ENCODE assay signal across 8 cellular contexts in the genomic region with DNA sequence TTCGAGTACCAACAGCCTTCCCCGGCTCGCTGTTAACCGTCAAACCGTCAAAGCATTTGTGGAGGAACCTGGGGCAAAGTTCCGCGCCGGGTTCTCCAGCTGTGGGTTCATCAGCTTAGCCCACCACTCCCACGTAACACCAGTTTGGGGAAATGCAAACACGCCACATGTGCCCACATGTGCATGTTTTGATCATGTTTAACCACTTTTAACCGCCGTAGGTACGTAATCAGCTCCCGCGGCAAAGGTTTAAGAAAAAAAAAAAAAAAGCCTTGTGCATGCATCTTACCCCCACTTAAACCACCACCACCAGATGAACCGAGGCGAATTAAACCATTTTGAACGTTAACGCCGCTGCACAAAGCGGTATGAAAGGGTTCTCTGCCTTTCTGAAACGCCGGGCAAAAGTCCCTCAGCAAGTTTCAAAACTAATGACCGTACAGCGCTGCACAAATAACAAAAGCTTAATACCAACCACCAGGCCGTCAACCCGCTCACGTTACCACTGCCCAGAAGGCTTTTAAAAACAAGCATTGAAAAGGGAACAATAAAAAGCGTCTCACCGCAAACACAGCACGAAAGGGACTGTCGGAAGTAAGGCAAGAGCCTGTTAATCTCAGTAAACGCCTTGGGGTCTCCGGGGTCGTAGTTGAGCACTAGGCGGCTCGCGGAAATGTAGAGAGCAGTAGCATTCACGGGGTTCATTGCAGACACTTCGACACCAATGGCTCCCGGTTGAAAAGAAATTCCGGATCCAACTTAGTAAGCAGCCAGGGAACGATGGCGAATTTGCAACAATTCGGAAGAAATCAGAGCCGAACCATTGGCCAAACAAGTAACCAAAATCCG. TPM values are rescaled to one million over a fixed set of nuclear protein-coding genes. Genes with fewer than 3 reads are reported as not detected.
DNase-seq lines count a peak whose midpoint lies in the region; ATAC-seq and TF ChIP-seq lines count a peak whose summit lies in the region.

No MANE protein-coding gene starts in this region.

- CTCF ChIA-PET in BJ (lab: Yijun Ruan, JAX): interaction anchor here (0.7 to 3.4 kb wide), 4 partner anchors 24 to 558 kb away, joined by 3 to 11 read pairs (median 3); a partner anchor contains a TSS

- no peaks in the 10 kb centered on the region for H3K9me3 ChIP-seq in lower lobe of right lung

- peaks cover 59% of the 10 kb centered on the region for H3K79me2 ChIP-seq in KMS-11 (ENCODE audit: insufficient read depth, low read depth)

- H3K4me2 ChIP-seq in KMS-11: peak overlapping the region; percentile 71

- no peak for TF ChIP-seq CTCF in BJ (IDR thresholded peaks at IDR 0.05; ENCODE audit: insufficient read depth, low read depth, low read length)
- no peak; the same call in 1 of the 2 replicates for TF ChIP-seq CTCF in KMS-11 (conservative IDR thresholded peaks at IDR 0.05; ENCODE audit: low read depth, low read length)
- no peak for TF ChIP-seq CTCF in lower lobe of right lung (IDR thresholded peaks at IDR 0.05)

- POLR2A ChIA-PET in BJ (lab: Charles Lee): no interaction called here

- peak overlapping the region; percentile 100 for H3K27ac ChIP-seq in KMS-11
- peak overlapping the region; percentile 90 for H3K27ac ChIP-seq in cingulate gyrus (ENCODE audit: low read depth, low read length)
- H3K27ac ChIP-seq in lower lobe of right lung: peak overlapping the region; percentile 100

- no peaks in the 10 kb centered on the region; the same call in 1 of the 2 replicates for H3K36me3 ChIP-seq in BJ (ENCODE audit: control insufficient read depth, insufficient read depth, low read length)
- no peaks in the 10 kb centered on the region; the same call in 1 of the 2 replicates for H3K36me3 ChIP-seq in KMS-11 (ENCODE audit: insufficient read depth)
- no peaks in the 10 kb centered on the region for H3K36me3 ChIP-seq in lower lobe of right lung

- no peak overlapping the region for H2AFZ ChIP-seq in KMS-11 (ENCODE audit: low read depth)

- H3K4me1 ChIP-seq in KMS-11 (ENCODE audit: low read depth, poor library complexity, severe bottlenecking) (peaks cover 35% of the 10 kb centered on the region), lower lobe of right lung (peaks cover 48% of the 10 kb centered on the region)

- H3K27me3 ChIP-seq in BJ (ENCODE audit: control insufficient read depth, insufficient read depth, low read length) (no peaks in the 10 kb centered on the region), KMS-11 (ENCODE audit: insufficient read depth, low read depth) (no peaks in the 10 kb centered on the region), lower lobe of right lung (ENCODE audit: low read depth) (no peaks in the 10 kb centered on the region)

- peak overlapping the region; percentile 84 for H3K4me3 ChIP-seq in BJ (ENCODE audit: low read depth, low read length)
- H3K4me3 ChIP-seq in KMS-11 (IDR thresholded peaks at IDR 0.05; ENCODE audit: insufficient read depth, low read depth, low read length): peak overlapping the region; percentile 33
- H3K4me3 ChIP-seq in lower lobe of right lung: peak overlapping the region; percentile 84

- no peak for DNase-seq in BJ (ENCODE audit: low read depth)
- DNase-seq in activated CD4-positive, alpha-beta T cell treated with anti-CD3 and anti-CD28 coated beads for 24 hours (ENCODE audit: low read depth in 2 of 2): peak; percentile 37 to 51
- peak; percentile 71 for DNase-seq in lower lobe of right lung
- peak; percentile 53 to 73 for DNase-seq in stimulated activated CD8-positive, alpha-beta memory T cell treated with anti-CD3 and anti-CD28 coated beads, Interleukin-15, amount 100 ng/mL, for 4 hours (ENCODE audit: low read depth in 2 of 2)
- DNase-seq in H4 (ENCODE audit: low spot score): no peak

- H4K20me1 ChIP-seq in KMS-11 (ENCODE audit: insufficient read depth): peaks cover 53% of the 10 kb centered on the region

- peak overlapping the region; percentile 99 for H3K9ac ChIP-seq in KMS-11

- intact Hi-C loops in lower lobe of right lung (cut with DNase I): no loop called here

- ATAC-seq in lower lobe of right lung (no peak), HG03442 (IDR thresholded peaks at IDR 0.05; ENCODE audit: unreplicated experiment) (no peak)

RNA-seq across cellular contexts. Expression of a gene that starts 1.5 kb away (rescaled TPM):
- 2.7 and 4.9 TPM in 2 replicates for polyA plus RNA-seq in BJ (2011; rRNA removed)
- polyA minus RNA-seq in BJ (2011; rRNA and poly(A)+ RNA removed): 6.5 and 9.1 TPM in 2 replicates
- total RNA-seq in lower lobe of right lung: 36.9 TPM
- 12.7 and 38.6 TPM in 2 replicates for total RNA-seq in H4 (2014; rRNA removed; shearing (Covaris generic))

RNA-seq across cellular contexts. Expression of a gene that starts 55.5 kb away (rescaled TPM):
- 51.0 and 65.0 TPM in 2 replicates for polyA plus RNA-seq in BJ (2011; rRNA removed)
- polyA minus RNA-seq in BJ (2011; rRNA and poly(A)+ RNA removed): 34.9 and 53.5 TPM in 2 replicates
- 28.8 TPM for total RNA-seq in lower lobe of right lung
- total RNA-seq in H4 (2014; rRNA removed; shearing (Covaris generic)): 71.4 and 73.2 TPM in 2 replicates

Comparison
In these comparisons a context has a peak if more than half of its experiments do, and no peak if none do; other contexts are left out.
1. DNase-seq: peak in activated CD4-positive, alpha-beta T cell treated with anti-CD3 and anti-CD28 coated beads for 24 hours (2 of 2), lower lobe of right lung (single experiment) and stimulated activated CD8-positive, alpha-beta memory T cell treated with anti-CD3 and anti-CD28 coated beads, Interleukin-15, amount 100 ng/mL, for 4 hours (2 of 2); none in BJ (single experiment) and H4 (single experiment).
2. H3K4me3 ChIP-seq: peak in every context shown above with its lines; median percentile 84 in BJ; 84 in lower lobe of right lung; 33 in KMS-11.
3. Peak in every context shown above with its lines, with median percentiles within 50 percentile points of each other: H3K27ac ChIP-seq.